In the genomic region with DNA sequence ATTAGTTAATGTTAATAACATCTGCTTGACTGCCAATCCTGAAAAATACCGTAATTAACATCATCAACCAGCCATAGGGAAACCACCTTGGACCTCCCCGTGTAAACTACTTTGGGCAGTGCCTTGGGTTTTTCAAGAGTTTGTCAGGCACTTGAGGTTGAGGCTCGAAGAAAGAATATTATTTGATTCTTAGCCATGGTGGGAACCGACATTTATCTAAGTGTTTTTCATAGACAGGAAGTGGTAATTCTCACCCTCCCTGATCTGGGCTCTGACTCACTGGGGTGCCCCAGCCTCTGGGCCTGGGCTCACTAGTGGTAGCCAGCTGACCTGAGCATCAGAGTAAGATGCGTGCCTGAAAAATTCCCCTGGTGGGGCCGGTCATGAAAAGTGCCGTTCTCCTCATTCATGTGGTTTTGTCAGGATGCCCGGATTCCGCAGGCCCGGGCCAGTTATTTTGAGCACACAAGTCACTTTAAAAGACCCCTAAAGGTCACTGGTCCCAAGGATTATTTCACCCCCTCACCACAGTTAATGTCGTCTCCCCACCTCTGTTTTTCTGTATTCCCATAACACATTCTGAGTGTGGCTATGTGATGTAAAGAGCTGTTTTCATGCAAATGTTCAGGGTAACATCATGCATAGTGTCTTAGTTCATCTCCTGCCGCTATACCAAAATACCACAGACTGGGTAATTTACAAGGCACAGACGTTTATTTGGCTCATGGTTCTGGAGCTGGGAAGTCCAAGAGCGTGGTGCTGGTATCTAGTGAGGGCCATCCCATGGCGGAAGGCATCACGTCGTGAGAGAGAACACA, we compare ENCODE assay signal across 8 cellular contexts. TPM values are rescaled to one million over a fixed set of nuclear protein-coding genes. Genes with fewer than 3 reads are reported as not detected.
DNase-seq lines count a peak whose midpoint lies in the region; ATAC-seq and TF ChIP-seq lines count a peak whose summit lies in the region.

No MANE protein-coding gene starts in this region.

- WGBS in transverse colon (ENCODE audit: low coverage in 1 of 2), 2 donors: 71 to 77% methylated on average over 7 to 17 of the region's 17 CpGs

- H3K27ac ChIP-seq in KOPT-K1 (ENCODE audit: low read depth, low read length, poor library complexity, severe bottlenecking) (peak overlapping the region; percentile 39), transverse colon (no peak overlapping the region)

- peak; percentile 75 for DNase-seq in EH (ENCODE audit: low read depth)
- DNase-seq in activated T-cell treated with anti-CD3 and anti-CD28 coated beads for 4 hours: peak; percentile 32
- peak; percentile 34 for DNase-seq in kidney glomerular epithelial cell (lab: John Stamatoyannopoulos, UW)
- peak; percentile 26 for DNase-seq in transverse colon
- no peak for DNase-seq in amniotic stem cell (lab: John Stamatoyannopoulos, UW)
- no peak for DNase-seq in NOMO-1 treated with DMSO at 0.1 percent for 48 hours (lab: John Stamatoyannopoulos, UW; ENCODE audit: unreplicated experiment)

- no peak for TF ChIP-seq EP300 in transverse colon (IDR thresholded peaks at IDR 0.05; ENCODE audit: low read depth)

- ATAC-seq in GM21619 (IDR thresholded peaks at IDR 0.05; ENCODE audit: unreplicated experiment): peak; percentile 78

- no peaks in the 10 kb centered on the region for H3K4me1 ChIP-seq in transverse colon

- H3K27me3 ChIP-seq in transverse colon: no peaks in the 10 kb centered on the region

- TF ChIP-seq POLR2A in transverse colon (IDR thresholded peaks at IDR 0.05): no peak

- H3K9me3 ChIP-seq in KOPT-K1 (ENCODE audit: insufficient read depth, low read length, poor library complexity, severe bottlenecking): no peaks in the 10 kb centered on the region
- H3K9me3 ChIP-seq in transverse colon: no peaks in the 10 kb centered on the region

- H3K36me3 ChIP-seq in KOPT-K1 (ENCODE audit: insufficient read depth, low read length): no peaks in the 10 kb centered on the region
- no peaks in the 10 kb centered on the region for H3K36me3 ChIP-seq in transverse colon

- intact Hi-C loops in transverse colon (cut with DNase I; ENCODE audit: low total_unique reads): no loop called here

- no peak for TF ChIP-seq CTCF in transverse colon (IDR thresholded peaks at IDR 0.05)

- in situ Hi-C loops in transverse colon (cut with MboI; ENCODE audit: low pct_ligation_motif_present in 1 of 4, low pct_unique_long_range_greater_than_20kb in 1 of 4, low sequenced_read_pairs in 3 of 4): loop anchor here in 1 of 4 donors (5.0 kb wide), 1 partner anchor 137 kb away; no protein-coding TSS in a partner anchor

- no peak overlapping the region for H3K4me3 ChIP-seq in transverse colon

RNA-seq across cellular contexts. Expression of gene SPATA3, which starts 21.6 kb away (rescaled TPM):
- total RNA-seq in transverse colon: not detected

RNA-seq across cellular contexts. Expression of gene GPR55, which starts 49.3 kb away (rescaled TPM):
- total RNA-seq in transverse colon: 10 to 100 TPM in 1 of 4 donors, 1 to 10 TPM in 2, under 1 TPM in 1; 0.40 to 16.1 (median 2.0) TPM

Comparison
In these comparisons a context has a peak if more than half of its experiments do, and no peak if none do; other contexts are left out.
1. DNase-seq: peak in EH (single experiment), activated T-cell treated with anti-CD3 and anti-CD28 coated beads for 4 hours (single experiment), kidney glomerular epithelial cell (single experiment) and transverse colon (single experiment); none in amniotic stem cell (single experiment) and NOMO-1 treated with DMSO at 0.1 percent for 48 hours (single experiment).